Comparison of ENCODE assay signal across 24 cellular contexts in genomic region chr17:17581509-17581908, GRCh38. TPM values are rescaled to one million over a fixed set of nuclear protein-coding genes. Genes with fewer than 3 reads are reported as not detected.
DNase-seq lines count a peak whose midpoint lies in the region; ATAC-seq, FAIRE-seq and TF ChIP-seq lines count a peak whose summit lies in the region.
"Had no signal": no experiment of that assay in that cellular context is flagged by ENCODE, and none has a peak within 500 bp of the region (broad histone marks: within the 10 kb centered on the region; RNA-seq: fewer than 3 reads in every experiment).

No MANE protein-coding gene starts in this region.

- no peaks in the 10 kb centered on the region for H3K36me3 ChIP-seq in breast epithelium
- H3K36me3 ChIP-seq in mammary epithelial cell (ENCODE audit: insufficient read depth, low read length) = no peaks in the 10 kb centered on the region
- H3K36me3 ChIP-seq in bronchial epithelial cell (ENCODE audit: control insufficient read depth, insufficient read depth, low read length) = peaks cover 2% of the 10 kb centered on the region
- H3K36me3 ChIP-seq in right lobe of liver = peaks cover 0 to 8% (median 0%) of the 10 kb centered on the region in 4 donors
- peaks cover 0 to 8% (median 0%) of the 10 kb centered on the region in 4 donors for H3K36me3 ChIP-seq in esophagus muscularis mucosa

- H4K20me1 ChIP-seq in mammary epithelial cell (ENCODE audit: insufficient read depth, low read length) = no peaks in the 10 kb centered on the region

- no peak overlapping the region for H2AFZ ChIP-seq in mammary epithelial cell (ENCODE audit: low read depth, low read length)

- BruUV-seq in mammary epithelial cell (replicated peaks; lab: Mats Ljungman, UMichigan) = no TSS peak

- H3K4me1 ChIP-seq in breast epithelium (no peaks in the 10 kb centered on the region), mammary epithelial cell (ENCODE audit: insufficient read depth, low read length) (no peaks in the 10 kb centered on the region), right lobe of liver (peaks cover 0 to 38% (median 12%) of the 10 kb centered on the region in 4 donors), esophagus muscularis mucosa (no peaks in the 10 kb centered on the region)

- peak; percentile 46 to 75 (median 62) for ATAC-seq in right lobe of liver
- ATAC-seq: activated CD8-positive, alpha-beta T cell treated with anti-CD3 and anti-CD28 coated beads for 36 hours; K562; stimulated activated effector memory CD8-positive, alpha-beta T cell treated with anti-CD3 and anti-CD28 coated beads, Interleukin-12 subunit alpha, Interleukin-12 subunit beta, amount 100 ng/mL, for 72 hours had no signal

- peak; percentile 43 for FAIRE-seq in bronchial epithelial cell (lab: Jason Lieb, UNC)
- FAIRE-seq: H1, islet of Langerhans, K562 had no signal

- H3K27me3 ChIP-seq in breast epithelium = no peaks in the 10 kb centered on the region
- no peaks in the 10 kb centered on the region for H3K27me3 ChIP-seq in mammary epithelial cell (ENCODE audit: insufficient read depth, low read length)
- no peaks in the 10 kb centered on the region for H3K27me3 ChIP-seq in bronchial epithelial cell (ENCODE audit: control insufficient read depth, insufficient read depth, low read length)
- no peaks in the 10 kb centered on the region for H3K27me3 ChIP-seq in right lobe of liver
- H3K27me3 ChIP-seq in esophagus muscularis mucosa = no peaks in the 10 kb centered on the region
- H3K27me3 ChIP-seq: suprapubic skin had no signal

- dilution Hi-C loops in mammary epithelial cell (cut with HindIII; ENCODE audit: low sequenced_read_pairs) = loop anchor here (5.0 kb wide), 1 partner anchor 81 kb away; no protein-coding TSS in a partner anchor

- H3K27ac ChIP-seq in breast epithelium = peak overlapping the region; percentile 36 to 75
- no peak overlapping the region for H3K27ac ChIP-seq in mammary epithelial cell (ENCODE audit: insufficient read depth, low read depth, low read length)
- H3K27ac ChIP-seq in right lobe of liver = peak overlapping the region; percentile 71 to 94 (median 91)
- H3K27ac ChIP-seq in esophagus muscularis mucosa (replicated peaks in 1 of 4) = no peak overlapping the region
- H3K27ac ChIP-seq: suprapubic skin had no signal

- TF ChIP-seq POLR2A in breast epithelium (IDR thresholded peaks at IDR 0.05) = no peak
- TF ChIP-seq POLR2A in right lobe of liver (IDR thresholded peaks at IDR 0.05) = peak; percentile 36
- TF ChIP-seq POLR2A in esophagus muscularis mucosa (IDR thresholded peaks at IDR 0.05; ENCODE audit: low read depth) = no peak

- no peaks in the 10 kb centered on the region for H3K9me3 ChIP-seq in breast epithelium
- no peaks in the 10 kb centered on the region for H3K9me3 ChIP-seq in mammary epithelial cell (replicated peaks; ENCODE audit: insufficient read depth, low read length)
- H3K9me3 ChIP-seq in right lobe of liver = no peaks in the 10 kb centered on the region
- H3K9me3 ChIP-seq in esophagus muscularis mucosa = no peaks in the 10 kb centered on the region
- H3K9me3 ChIP-seq: suprapubic skin had no signal

- CTCF ChIA-PET in mammary epithelial cell (lab: Charles Lee; ENCODE audit: low non-redundant PET) = no interaction called here

- no peak for DNase-seq in breast epithelium (ENCODE audit: low spot score in 2 of 2)
- DNase-seq in mammary epithelial cell = no peak
- DNase-seq in bronchial epithelial cell (ENCODE audit: low read depth) = no peak
- DNase-seq in right lobe of liver = peak; percentile 57 to 91 (median 78)
- DNase-seq in NCI-H1105 (lab: John Stamatoyannopoulos, UW) = no peak
- DNase-seq in esophagus muscularis mucosa (ENCODE audit: extremely low spot score) = no peak
- no peak for DNase-seq in NCI-H2081 (lab: John Stamatoyannopoulos, UW)
- DNase-seq in T-helper 9 cell = no peak
- DNase-seq: 8988T; activated CD8-positive, alpha-beta T cell treated with anti-CD3 and anti-CD28 coated beads for 36 hours; activated effector memory CD4-positive, alpha-beta T cell treated with Interleukin-2 at 50 U/mL for 16 hours; aorta; CD4-positive, alpha-beta memory T cell; central memory CD4-positive, alpha-beta T cell; DMS 273 treated with DMSO at 0.1 percent for 48 hours; NCI-H1417; NCI-H345; stimulated activated CD4-positive, alpha-beta T cell treated with anti-CD3 and anti-CD28 coated beads, Interleukin-4, amount 100 ng/mL, for 24 hours had no signal

- H3K79me2 ChIP-seq in mammary epithelial cell (ENCODE audit: insufficient read depth, low read length) = peaks cover 6% of the 10 kb centered on the region

- TF ChIP-seq CTCF in breast epithelium (IDR thresholded peaks at IDR 0.05) (no peak), mammary epithelial cell (conservative IDR thresholded peaks at IDR 0.05 in 1 of 2, IDR thresholded peaks at IDR 0.05 in 1 of 2; ENCODE audit: extremely low read depth in 1 of 2, insufficient read depth in 1 of 2, low read depth in 1 of 2, low read length in 2 of 2) (no peak), bronchial epithelial cell (IDR thresholded peaks at IDR 0.05; ENCODE audit: insufficient read depth, low read length, severe bottlenecking) (no peak), right lobe of liver (IDR thresholded peaks at IDR 0.05) (no peak), esophagus muscularis mucosa (IDR thresholded peaks at IDR 0.05) (no peak)

- in situ Hi-C loops in mammary epithelial cell (cut with MboI; ENCODE audit: low sequenced_read_pairs in 2 of 2) = no loop called here

- intact Hi-C loops in breast epithelium (cut with DNase I; ENCODE audit: low total_unique reads) = no loop called here
- intact Hi-C loops in mammary epithelial cell (cut with micrococcal nuclease) = no loop called here
- intact Hi-C loops in right lobe of liver (cut with DNase I) = no loop called here
- intact Hi-C loops in esophagus muscularis mucosa (cut with DNase I) = no loop called here

- H3K4me3 ChIP-seq in breast epithelium = no peak overlapping the region
- H3K4me3 ChIP-seq in mammary epithelial cell (replicated peaks in 1 of 3; ENCODE audit: insufficient read depth in 1 of 3, low read depth in 2 of 3, low read length in 3 of 3) = no peak overlapping the region
- H3K4me3 ChIP-seq in bronchial epithelial cell (ENCODE audit: low read depth, low read length) = no peak overlapping the region
- H3K4me3 ChIP-seq in right lobe of liver = peak overlapping the region; percentile 24 to 61 (median 54)
- H3K4me3 ChIP-seq in esophagus muscularis mucosa = no peak overlapping the region
- H3K4me3 ChIP-seq: K562, lung, suprapubic skin had no signal

- no peak overlapping the region for H3K9ac ChIP-seq in mammary epithelial cell (ENCODE audit: insufficient read depth, low read length)

- TF ChIP-seq EP300 in esophagus muscularis mucosa (IDR thresholded peaks at IDR 0.05) = no peak

- H3K4me2 ChIP-seq in mammary epithelial cell (ENCODE audit: insufficient read depth, low read depth, low read length) = no peak overlapping the region

- 98% methylated on average over 6 of the region's 6 CpGs for WGBS in mammary epithelial cell (ENCODE audit: low coverage, missing lambda C conversion rate)
- WGBS in right lobe of liver (ENCODE audit: insufficient coverage, low coverage, low lambda C conversion rate, missing lambda C conversion rate) = 30% methylated on average over 3 of the region's 6 CpGs
- WGBS in esophagus muscularis mucosa = 96% methylated on average over 5 of the region's 6 CpGs

RNA-seq across cellular contexts. Expression of gene PEMT, which starts 10.0 kb away (rescaled TPM):
- total RNA-seq in breast epithelium = 100 to 1,000 TPM in 1 of 3 donors, 10 to 100 TPM in 2; 37.3 to 151 (median 52.4) TPM
- 10 to 100 TPM; 31.0 to 34.5 TPM for total RNA-seq in mammary epithelial cell
- polyA plus RNA-seq in mammary epithelial cell = 35.9 TPM
- polyA minus RNA-seq in mammary epithelial cell = 11.5 TPM
- total RNA-seq in bronchial epithelial cell = 23.4 and 35.1 TPM in 2 replicates
- 100 to 1,000 TPM in 5 of 6 experiments, 10 to 100 TPM in 1; 92.4 to 184 (median 170) TPM for total RNA-seq in right lobe of liver
- 10 to 100 TPM; 17.7 to 24.8 (median 20.6) TPM for total RNA-seq in esophagus muscularis mucosa

Comparison
In these comparisons a context has a peak if more than half of its experiments do, and no peak if none do; other contexts are left out.
1. H3K27ac ChIP-seq: peak in breast epithelium (2 of 2) and right lobe of liver (3 of 3); none in mammary epithelial cell (single experiment) and esophagus muscularis mucosa (0 of 4).
2. DNase-seq: peak in right lobe of liver (3 of 3); none in breast epithelium (0 of 2), mammary epithelial cell (single experiment), bronchial epithelial cell (single experiment), NCI-H1105 (single experiment), esophagus muscularis mucosa (single experiment), NCI-H2081 (0 of 2) and T-helper 9 cell (single experiment).
3. H3K4me3 ChIP-seq: peak in right lobe of liver (3 of 3); none in breast epithelium (0 of 3), mammary epithelial cell (0 of 3), bronchial epithelial cell (single experiment) and esophagus muscularis mucosa (0 of 4).